10 cellular contexts compared by ENCODE assay signal in genomic region chr19:3098141-3098514, GRCh38. TPM values are rescaled to one million over a fixed set of nuclear protein-coding genes. Genes with fewer than 3 reads are reported as not detected.
A peak's percentile ranks its signal among the peaks of the same experiment; 100 is the strongest.
DNase-seq lines count a peak whose midpoint lies in the region; ATAC-seq and TF ChIP-seq lines count a peak whose summit lies in the region.
"Had no signal": no experiment of that assay in that cellular context is flagged by ENCODE, and none has a peak within 500 bp of the region (broad histone marks: within the 10 kb centered on the region; RNA-seq: fewer than 3 reads in every experiment).

No MANE protein-coding gene starts in this region.

- H3K4me3 ChIP-seq in NT2/D1 (ENCODE audit: insufficient read length, low read depth) = no peak overlapping the region
- H3K4me3 ChIP-seq in thyroid gland (replicated peaks in 1 of 3) = peak overlapping the region in 1 of 3 donors; percentile 9
- H3K4me3 ChIP-seq in WERI-Rb-1 (ENCODE audit: low read depth, low read length) = no peak overlapping the region

- intact Hi-C loops in thyroid gland (cut with DNase I) = no loop called here

- TF ChIP-seq CTCF in thyroid gland (IDR thresholded peaks at IDR 0.05) (no peak), WERI-Rb-1 (IDR thresholded peaks at IDR 0.05; ENCODE audit: low read depth, low read length) (no peak)

- no peak for ATAC-seq in GM21367 (IDR thresholded peaks at IDR 0.05; ENCODE audit: unreplicated experiment)

- DNase-seq in NT2/D1 (ENCODE audit: low read depth, low spot score) (no peak), epidermal melanocyte (ENCODE audit: insufficient read length, low spot score) (peak; percentile 42), lung microvascular endothelial cell (ENCODE audit: low read depth in 2 of 2) (peak; percentile 52 to 71), thyroid gland (no peak), WERI-Rb-1 (no peak), UCSD-AML1 (lab: John Stamatoyannopoulos, UW; ENCODE audit: unreplicated experiment) (no peak), iPS-NIHi11 (ENCODE audit: low spot score) (no peak)
- DNase-seq: activated CD4-positive, alpha-beta T cell treated with anti-CD3 and anti-CD28 coated beads for 48 hours; activated naive CD4-positive, alpha-beta T cell treated with anti-CD3 and anti-CD28 coated beads, Interleukin-2, amount 50 U/mL, for 16 hours had no signal

- H3K36me3 ChIP-seq in NT2/D1 (ENCODE audit: insufficient read depth, insufficient read length, low read length) = peaks cover 15% of the 10 kb centered on the region
- H3K36me3 ChIP-seq in thyroid gland = no peaks in the 10 kb centered on the region
- peaks cover 3% of the 10 kb centered on the region; the same call in 1 of the 2 replicates for H3K36me3 ChIP-seq in WERI-Rb-1

- H3K9ac ChIP-seq in NT2/D1 (ENCODE audit: insufficient read length, low read depth) = peak overlapping the region; percentile 26

- H3K27me3 ChIP-seq in NT2/D1 (ENCODE audit: insufficient read depth, insufficient read length) (peaks cover 6% of the 10 kb centered on the region), thyroid gland (no peaks in the 10 kb centered on the region), WERI-Rb-1 (ENCODE audit: insufficient read depth, low read depth, severe bottlenecking) (no peaks in the 10 kb centered on the region)

- 77 to 89% methylated on average over 11 to 16 of the region's 18 CpGs for WGBS in thyroid gland, 2 donors

- TF ChIP-seq POLR2A in thyroid gland (IDR thresholded peaks at IDR 0.05) = no peak

- H3K9me3 ChIP-seq in NT2/D1 (ENCODE audit: insufficient read depth, low read length) (no peaks in the 10 kb centered on the region), thyroid gland (no peaks in the 10 kb centered on the region), WERI-Rb-1 (ENCODE audit: severe bottlenecking) (no peaks in the 10 kb centered on the region)

- H3K27ac ChIP-seq in thyroid gland (peak overlapping the region; percentile 73 to 85 (median 83)), WERI-Rb-1 (no peak overlapping the region)

- peaks cover 46% of the 10 kb centered on the region for H3K4me1 ChIP-seq in NT2/D1 (ENCODE audit: insufficient read depth, insufficient read length)
- peaks cover 40 to 45% of the 10 kb centered on the region in 2 donors for H3K4me1 ChIP-seq in thyroid gland

RNA-seq across cellular contexts. Expression of gene GNA11, which starts 4.0 kb away (rescaled TPM):
- total RNA-seq in lung microvascular endothelial cell (41.4 and 58.7 TPM in 2 replicates), thyroid gland (10 to 100 TPM; 49.9 to 69.6 (median 63.8) TPM)

RNA-seq across cellular contexts. Expression of gene TLE5, which starts 35.8 kb away (rescaled TPM):
- total RNA-seq in lung microvascular endothelial cell = 103 and 142 TPM in 2 replicates
- total RNA-seq in thyroid gland = 100 to 1,000 TPM; 398 to 892 (median 498) TPM

RNA-seq across cellular contexts. Expression of gene GNA15, which starts 37.7 kb away (rescaled TPM):
- total RNA-seq in lung microvascular endothelial cell = under 0.01 TPM in 1 of 2 replicates, not detected in the other
- total RNA-seq in thyroid gland = 1 to 10 TPM in 3 of 4 donors, under 1 TPM in 1; 0.88 to 4.6 (median 2.1) TPM

Comparison
In these comparisons a context has a peak if more than half of its experiments do, and no peak if none do; other contexts are left out.
1. DNase-seq: peak in epidermal melanocyte (single experiment) and lung microvascular endothelial cell (2 of 2); none in NT2/D1 (single experiment), thyroid gland (0 of 2), WERI-Rb-1 (single experiment), UCSD-AML1 (single experiment) and iPS-NIHi11 (single experiment).